ENCODE assay signal across 18 cellular contexts in the genomic region with DNA sequence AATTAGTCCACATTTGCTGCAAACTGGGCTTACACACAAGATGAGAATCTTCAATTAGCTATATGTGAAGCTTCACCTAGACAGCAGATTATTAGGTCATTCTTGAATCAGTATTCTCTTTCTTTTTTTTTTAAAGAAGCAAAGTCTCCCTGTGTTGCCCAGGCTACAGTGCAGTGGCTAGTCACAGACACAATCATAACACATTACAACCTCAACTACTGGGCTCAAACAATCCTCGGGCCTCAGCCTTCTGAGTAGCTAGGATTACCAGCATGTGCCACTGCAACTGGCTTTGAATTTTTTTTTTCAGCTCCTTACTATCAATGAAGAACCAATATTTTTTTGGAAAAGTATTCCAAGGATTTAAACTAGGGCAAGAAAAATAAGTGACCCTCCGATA. TPM values are rescaled to one million over a fixed set of nuclear protein-coding genes. Genes with fewer than 3 reads are reported as not detected.
A peak's percentile ranks its signal among the peaks of the same experiment; 100 is the strongest.
DNase-seq lines count a peak whose midpoint lies in the region; TF ChIP-seq lines count a peak whose summit lies in the region.
"Had no signal": no experiment of that assay in that cellular context is flagged by ENCODE, and none has a peak within 500 bp of the region (broad histone marks: within the 10 kb centered on the region; RNA-seq: fewer than 3 reads in every experiment).

No MANE protein-coding gene starts in this region.

- TSS peak; percentile 6 for BruUV-seq in A673 (replicated peaks; lab: Mats Ljungman, UMichigan)

- H3K4me1 ChIP-seq in A673 (ENCODE audit: insufficient read depth, low read length, poor library complexity, severe bottlenecking): peaks cover 3% of the 10 kb centered on the region
- peaks cover 12% of the 10 kb centered on the region; the same call in 1 of the 2 replicates for H3K4me1 ChIP-seq in iPS-20b (ENCODE audit: insufficient read depth, low read length)
- H3K4me1 ChIP-seq in prostate gland (replicated peaks): no peaks in the 10 kb centered on the region
- H3K4me1 ChIP-seq: A549, Peyer's patch had no signal

- no peaks in the 10 kb centered on the region for H3K9me3 ChIP-seq in A673 (ENCODE audit: low read depth, low read length, poor library complexity, severe bottlenecking)
- no peaks in the 10 kb centered on the region for H3K9me3 ChIP-seq in WERI-Rb-1 (ENCODE audit: severe bottlenecking)
- no peaks in the 10 kb centered on the region for H3K9me3 ChIP-seq in iPS-20b (ENCODE audit: insufficient read depth, low read depth, low read length)
- H3K9me3 ChIP-seq in prostate gland: no peaks in the 10 kb centered on the region
- H3K9me3 ChIP-seq: A549, HAP-1, MG63, Peyer's patch had no signal

- WGBS in prostate gland: 91% methylated on average over 2 of the region's 2 CpGs

- no peak for TF ChIP-seq CTCF in A673 (conservative IDR thresholded peaks at IDR 0.05; ENCODE audit: low read depth, low read length)
- TF ChIP-seq CTCF in WERI-Rb-1 (IDR thresholded peaks at IDR 0.05; ENCODE audit: low read depth, low read length): no peak
- TF ChIP-seq CTCF in brain microvascular endothelial cell (IDR thresholded peaks at IDR 0.05; ENCODE audit: low read depth, low read length, missing control alignments): no peak
- TF ChIP-seq CTCF in prostate gland (IDR thresholded peaks at IDR 0.05): no peak

- CTCF ChIA-PET in A673 (lab: Charles Lee): no interaction called here

- H3K27ac ChIP-seq in A673 (ENCODE audit: low read depth, low read length, poor library complexity, severe bottlenecking): no peak overlapping the region
- H3K27ac ChIP-seq in WERI-Rb-1: peak overlapping the region; percentile 49
- H3K27ac ChIP-seq in iPS-20b (ENCODE audit: low read length): no peak overlapping the region
- H3K27ac ChIP-seq in brain microvascular endothelial cell: no peak overlapping the region
- no peak overlapping the region for H3K27ac ChIP-seq in prostate gland
- H3K27ac ChIP-seq: A549, C4-2B, Peyer's patch had no signal

- DNase-seq in A673 (ENCODE audit: low spot score): no peak
- peak; percentile 12 for DNase-seq in HT1080 (ENCODE audit: low read depth)
- peak; percentile 27 for DNase-seq in WERI-Rb-1
- no peak for DNase-seq in NCI-H1694 (lab: John Stamatoyannopoulos, UW)
- DNase-seq in brain microvascular endothelial cell: no peak
- DNase-seq in prostate gland (ENCODE audit: low spot score): no peak
- DNase-seq in GM19238 (ENCODE audit: insufficient read length, low spot score): no peak
- DNase-seq: DMS153, EL, MG63, NCI-H1092 treated with DMSO at 0.1 percent for 48 hours, NCI-H510A treated with DMSO at 0.1 percent for 48 hours, Peyer's patch, Right ventricle myocardium superior had no signal

- H3K36me3 ChIP-seq in A673 (ENCODE audit: insufficient read depth, low read length, poor library complexity, severe bottlenecking): peaks cover 13% of the 10 kb centered on the region
- H3K36me3 ChIP-seq in WERI-Rb-1: peaks cover 25% of the 10 kb centered on the region
- H3K36me3 ChIP-seq in iPS-20b (ENCODE audit: insufficient read depth, low read depth, low read length): peaks cover 19% of the 10 kb centered on the region
- peaks cover 2% of the 10 kb centered on the region for H3K36me3 ChIP-seq in brain microvascular endothelial cell (replicated peaks)
- no peaks in the 10 kb centered on the region for H3K36me3 ChIP-seq in prostate gland
- H3K36me3 ChIP-seq: Peyer's patch had no signal

- H3K27me3 ChIP-seq in A673 (replicated peaks; ENCODE audit: insufficient read depth, low read depth, low read length, poor library complexity): no peaks in the 10 kb centered on the region
- no peaks in the 10 kb centered on the region for H3K27me3 ChIP-seq in WERI-Rb-1 (ENCODE audit: insufficient read depth, low read depth, severe bottlenecking)
- no peaks in the 10 kb centered on the region for H3K27me3 ChIP-seq in iPS-20b (ENCODE audit: insufficient read depth, low read length)
- no peaks in the 10 kb centered on the region for H3K27me3 ChIP-seq in brain microvascular endothelial cell (replicated peaks)
- no peaks in the 10 kb centered on the region for H3K27me3 ChIP-seq in prostate gland (replicated peaks; ENCODE audit: insufficient read depth)
- H3K27me3 ChIP-seq: MG63, Peyer's patch had no signal

- in situ Hi-C loops in brain microvascular endothelial cell (cut with HindIII; ENCODE audit: low pct_ligation_motif_present, low sequenced_read_pairs): no loop called here

- H3K9ac ChIP-seq in iPS-20b (ENCODE audit: low read depth, low read length): peak overlapping the region; percentile 21; the same call in 1 of the 2 replicates

- POLR2A ChIA-PET in A673 (lab: Charles Lee; ENCODE audit: low non-redundant PET): no interaction called here

- H3K4me3 ChIP-seq in A673 (ENCODE audit: low read depth, low read length, poor library complexity, severe bottlenecking): no peak overlapping the region
- H3K4me3 ChIP-seq in WERI-Rb-1 (ENCODE audit: low read depth, low read length): no peak overlapping the region
- H3K4me3 ChIP-seq in iPS-20b (ENCODE audit: low read length): no peak overlapping the region
- H3K4me3 ChIP-seq in brain microvascular endothelial cell (ENCODE audit: low read depth, low read length): no peak overlapping the region
- H3K4me3 ChIP-seq in prostate gland: no peak overlapping the region
- H3K4me3 ChIP-seq: A549, HAP-1, MG63, Peyer's patch had no signal

- intact Hi-C loops in A673 (cut with micrococcal nuclease; ENCODE audit: unreplicated experiment): no loop called here
- intact Hi-C loops in prostate gland (cut with DNase I): no loop called here

- no peak for TF ChIP-seq POLR2A in prostate gland (IDR thresholded peaks at IDR 0.05)

RNA-seq across cellular contexts. Expression of gene OLA1, which starts 30.4 kb away (rescaled TPM):
- 174 and 176 TPM in 2 replicates for total RNA-seq in A673 (2021)
- 167 and 172 TPM in 2 replicates for total RNA-seq in HT1080 (2014; rRNA removed; shearing (Covaris generic))
- 187 and 231 TPM in 2 replicates for polyA plus RNA-seq in HT1080 (2015; cell fraction: cytosol; rRNA removed)
- 125 and 152 TPM in 2 replicates for polyA plus RNA-seq in HT1080 (2015; cell fraction: nucleus; rRNA removed)
- total RNA-seq in prostate gland: 10 to 100 TPM; 40.9 to 43.9 TPM

Comparison
In these comparisons a context has a peak if more than half of its experiments do, and no peak if none do; other contexts are left out.
1. DNase-seq: peak in HT1080 (single experiment) and WERI-Rb-1 (single experiment); none in A673 (single experiment), NCI-H1694 (single experiment), brain microvascular endothelial cell (single experiment), prostate gland (single experiment) and GM19238 (single experiment).